1 cellular context compared by ENCODE assay signal in the genomic region with DNA sequence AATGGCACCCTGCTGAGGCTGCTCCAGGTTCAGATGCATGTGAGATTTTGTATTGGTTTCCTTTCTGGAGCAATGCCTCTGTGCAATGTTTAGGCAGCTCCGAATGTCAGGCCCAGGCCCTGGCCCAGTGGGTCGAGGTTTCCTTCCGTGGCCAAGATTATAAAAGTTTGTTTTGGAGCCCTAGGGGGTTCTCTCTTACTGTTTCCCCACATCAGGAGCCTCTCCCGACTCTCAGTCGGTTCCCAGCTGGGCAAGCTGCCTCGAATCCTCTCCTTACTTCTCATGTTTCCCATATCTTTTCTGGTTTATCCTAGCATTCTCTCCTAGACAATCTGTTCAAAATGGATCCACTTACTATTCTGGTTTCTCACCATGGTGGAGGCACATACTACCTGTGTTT.
TF ChIP-seq lines count a peak whose summit lies in the region.

No MANE protein-coding gene starts in this region.

TF ChIP-seq in K562, 482 proteins besides CTCF, POLR2A, EP300 and RAD21:
- TF ChIP-seq ZNF217 (CRISPR knock-in tag; IDR thresholded peaks at IDR 0.05) (no peak), YY1 (IDR thresholded peaks at IDR 0.05; ENCODE audit: borderline replicate concordance in 1 of 3, control insufficient read depth in 1 of 3, extremely low read depth in 1 of 3, insufficient read depth in 3 of 3, insufficient read length in 1 of 3, insufficient replicate concordance in 2 of 3, low read depth in 1 of 3, low read length in 2 of 3) (peak in 1 of 3 experiments; percentile 12), ZBTB9 (CRISPR knock-in tag; IDR thresholded peaks at IDR 0.05) (no peak), ZNF644 (tag; IDR thresholded peaks at IDR 0.05; ENCODE audit: low read depth) (no peak), NR1H2 (CRISPR knock-in tag; IDR thresholded peaks at IDR 0.05) (no peak)
TF ChIP-seq in K562: peak in this region for 1.
